In the genomic region with DNA sequence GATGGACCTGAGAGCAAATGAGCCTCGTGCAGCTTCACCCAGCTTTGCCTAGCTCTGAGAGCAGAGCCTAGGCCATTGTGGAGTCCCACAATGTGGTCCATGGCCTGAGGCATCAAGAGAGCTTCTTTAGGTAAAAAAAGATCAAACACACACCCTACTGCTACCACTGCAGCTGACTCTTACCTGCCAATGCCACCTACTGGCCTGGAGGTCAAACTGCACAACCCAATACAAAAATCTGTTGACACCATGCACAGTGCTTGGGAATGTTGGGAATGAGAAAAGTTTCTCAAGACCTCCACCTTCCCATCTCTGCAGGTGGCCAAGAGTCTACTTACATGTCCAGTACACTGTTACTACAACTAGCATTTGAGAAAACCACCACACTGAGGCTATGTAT, we compare ENCODE assay signal across 11 cellular contexts.
DNase-seq lines count a peak whose midpoint lies in the region; ATAC-seq, FAIRE-seq and TF ChIP-seq lines count a peak whose summit lies in the region.
"Had no signal": no experiment of that assay in that cellular context is flagged by ENCODE, and none has a peak within 500 bp of the region (broad histone marks: within the 10 kb centered on the region; RNA-seq: fewer than 3 reads in every experiment).

No MANE protein-coding gene starts in this region.

- TF ChIP-seq CTCF in GM12872 (IDR thresholded peaks at IDR 0.05; ENCODE audit: insufficient read depth, low read depth, low read length): peak; percentile 66
- TF ChIP-seq CTCF in bronchial epithelial cell (IDR thresholded peaks at IDR 0.05; ENCODE audit: insufficient read depth, low read length, severe bottlenecking): peak; percentile 39
- peak; percentile 24 for TF ChIP-seq CTCF in neural cell (IDR thresholded peaks at IDR 0.05; ENCODE audit: poor library complexity, severe bottlenecking)

- DNase-seq in Jurkat, Clone E6-1 (ENCODE audit: low read depth, low spot score): peak; percentile 6
- no peak for DNase-seq in bronchial epithelial cell (ENCODE audit: low read depth)
- DNase-seq in NCI-H187 treated with DMSO at 0.1 percent for 48 hours (lab: John Stamatoyannopoulos, UW): no peak
- DNase-seq in C1 segment of cervical spinal cord (lab: John Stamatoyannopoulos, UW): no peak
- no peak for DNase-seq in SIG-M5 treated with dmso at 0.1 percent for 504 hours (lab: John Stamatoyannopoulos, UW; ENCODE audit: unreplicated experiment)
- DNase-seq: activated CD4-positive, alpha-beta T cell treated with anti-CD3 and anti-CD28 coated beads, Interleukin-2, amount 50 U/mL, for 4 hours; activated naive CD8-positive, alpha-beta T cell treated with anti-CD3 and anti-CD28 coated beads, Interleukin-2, amount 10 ng/mL, durations not matched to agents 7 days and 5 days had no signal

- TF ChIP-seq RAD21 in neural cell (conservative IDR thresholded peaks at IDR 0.05): no peak

- H3K27ac ChIP-seq in neural cell (ENCODE audit: low read length): no peak overlapping the region
- H3K27ac ChIP-seq: SJCRH30 had no signal

- FAIRE-seq in bronchial epithelial cell (lab: Jason Lieb, UNC): no peak

- H3K27me3 ChIP-seq in bronchial epithelial cell (ENCODE audit: control insufficient read depth, insufficient read depth, low read length) (no peaks in the 10 kb centered on the region), neural cell (ENCODE audit: insufficient read depth, low read depth, low read length) (no peaks in the 10 kb centered on the region)
- H3K27me3 ChIP-seq: SJCRH30 had no signal

- H3F3A ChIP-seq in neural cell (ENCODE audit: insufficient read depth, low read length, poor library complexity, severe bottlenecking): no peaks in the 10 kb centered on the region

- H3K36me3 ChIP-seq in bronchial epithelial cell (ENCODE audit: control insufficient read depth, insufficient read depth, low read length) (peaks cover 2% of the 10 kb centered on the region), neural cell (ENCODE audit: insufficient read depth, low read length) (no peaks in the 10 kb centered on the region)
- H3K36me3 ChIP-seq: SJCRH30 had no signal

- H3K4me2 ChIP-seq in neural cell (ENCODE audit: low read length): no peak overlapping the region

- no peaks in the 10 kb centered on the region for H4K20me1 ChIP-seq in neural cell (ENCODE audit: insufficient read depth)

- H3K79me2 ChIP-seq in neural cell (replicated peaks; ENCODE audit: insufficient read depth, low read length): no peaks in the 10 kb centered on the region

- H3K9me3 ChIP-seq in neural cell (ENCODE audit: low read length): no peaks in the 10 kb centered on the region
- H3K9me3 ChIP-seq: SJCRH30 had no signal

- no peak for TF ChIP-seq EP300 in neural cell (conservative IDR thresholded peaks at IDR 0.05; ENCODE audit: poor library complexity, severe bottlenecking)

- no peak overlapping the region for H3K9ac ChIP-seq in neural cell (ENCODE audit: low read length)

- H2AFZ ChIP-seq in neural cell (ENCODE audit: low read depth, low read length): no peak overlapping the region

- H3K4me3 ChIP-seq in Jurkat, Clone E6-1 (ENCODE audit: low read length): no peak overlapping the region
- H3K4me3 ChIP-seq in bronchial epithelial cell (ENCODE audit: low read depth, low read length) (no peak overlapping the region), neural cell (ENCODE audit: low read length) (no peak overlapping the region)
- H3K4me3 ChIP-seq: SJCRH30 had no signal

- H3K9me2 ChIP-seq in neural cell (ENCODE audit: insufficient read depth, low read length): no peaks in the 10 kb centered on the region

- ATAC-seq in HG03571 (IDR thresholded peaks at IDR 0.05; ENCODE audit: unreplicated experiment): no peak

TF ChIP-seq in neural cell, 6 proteins besides CTCF, POLR2A, EP300 and RAD21:
- TF ChIP-seq, protein P1, sequence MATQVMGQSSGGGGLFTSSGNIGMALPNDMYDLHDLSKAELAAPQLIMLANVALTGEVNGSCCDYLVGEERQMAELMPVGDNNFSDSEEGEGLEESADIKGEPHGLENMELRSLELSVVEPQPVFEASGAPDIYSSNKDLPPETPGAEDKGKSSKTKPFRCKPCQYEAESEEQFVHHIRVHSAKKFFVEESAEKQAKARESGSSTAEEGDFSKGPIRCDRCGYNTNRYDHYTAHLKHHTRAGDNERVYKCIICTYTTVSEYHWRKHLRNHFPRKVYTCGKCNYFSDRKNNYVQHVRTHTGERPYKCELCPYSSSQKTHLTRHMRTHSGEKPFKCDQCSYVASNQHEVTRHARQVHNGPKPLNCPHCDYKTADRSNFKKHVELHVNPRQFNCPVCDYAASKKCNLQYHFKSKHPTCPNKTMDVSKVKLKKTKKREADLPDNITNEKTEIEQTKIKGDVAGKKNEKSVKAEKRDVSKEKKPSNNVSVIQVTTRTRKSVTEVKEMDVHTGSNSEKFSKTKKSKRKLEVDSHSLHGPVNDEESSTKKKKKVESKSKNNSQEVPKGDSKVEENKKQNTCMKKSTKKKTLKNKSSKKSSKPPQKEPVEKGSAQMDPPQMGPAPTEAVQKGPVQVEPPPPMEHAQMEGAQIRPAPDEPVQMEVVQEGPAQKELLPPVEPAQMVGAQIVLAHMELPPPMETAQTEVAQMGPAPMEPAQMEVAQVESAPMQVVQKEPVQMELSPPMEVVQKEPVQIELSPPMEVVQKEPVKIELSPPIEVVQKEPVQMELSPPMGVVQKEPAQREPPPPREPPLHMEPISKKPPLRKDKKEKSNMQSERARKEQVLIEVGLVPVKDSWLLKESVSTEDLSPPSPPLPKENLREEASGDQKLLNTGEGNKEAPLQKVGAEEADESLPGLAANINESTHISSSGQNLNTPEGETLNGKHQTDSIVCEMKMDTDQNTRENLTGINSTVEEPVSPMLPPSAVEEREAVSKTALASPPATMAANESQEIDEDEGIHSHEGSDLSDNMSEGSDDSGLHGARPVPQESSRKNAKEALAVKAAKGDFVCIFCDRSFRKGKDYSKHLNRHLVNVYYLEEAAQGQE (IDR thresholded peaks at IDR 0.05; ENCODE audit: borderline replicate concordance): no peak
- no peak for TF ChIP-seq MXI1 (conservative IDR thresholded peaks at IDR 0.05; ENCODE audit: poor library complexity, severe bottlenecking)
- no peak for TF ChIP-seq EZH2 (IDR thresholded peaks at IDR 0.05; ENCODE audit: borderline replicate concordance, insufficient read depth, low read length, poor library complexity, severe bottlenecking)
